In genomic region chr7:155763122-155763521, GRCh38 we compare ENCODE assay signal across 14 cellular contexts. TPM values are rescaled to one million over a fixed set of nuclear protein-coding genes. Genes with fewer than 3 reads are reported as not detected.
A peak's percentile ranks its signal among the peaks of the same experiment; 100 is the strongest.
DNase-seq lines count a peak whose midpoint lies in the region; ATAC-seq and TF ChIP-seq lines count a peak whose summit lies in the region.
"Had no signal": no experiment of that assay in that cellular context is flagged by ENCODE, and none has a peak within 500 bp of the region (broad histone marks: within the 10 kb centered on the region; RNA-seq: fewer than 3 reads in every experiment).

No MANE protein-coding gene starts in this region.

- H3K36me3 Mint-ChIP-seq in activated naive CD4-positive, alpha-beta T cell treated with anti-CD3 and anti-CD28 coated beads for 36 hours (ENCODE audit: low read depth), result peaks cover 25% of the 10 kb centered on the region
- H3K36me3 Mint-ChIP-seq in T-cell, result peaks cover 21% of the 10 kb centered on the region
- H3K36me3 Mint-ChIP-seq in chondrocyte (ENCODE audit: low read depth), result peaks cover 10% of the 10 kb centered on the region

- ATAC-seq in T-cell (replicated peaks in 1 of 4) (no peak), psoas muscle (no peak), GM21360 (IDR thresholded peaks at IDR 0.05; ENCODE audit: unreplicated experiment) (no peak)
- ATAC-seq: PC-3 had no signal

- POLR2A ChIA-PET in T-cell (lab: Charles Lee), result no interaction called here

- peak overlapping the region; percentile 95 for H3K27ac Mint-ChIP-seq in activated naive CD4-positive, alpha-beta T cell treated with anti-CD3 and anti-CD28 coated beads for 36 hours
- H3K27ac Mint-ChIP-seq in T-cell (peak overlapping the region; percentile 86 to 94), chondrocyte (ENCODE audit: unreplicated experiment) (peak overlapping the region; percentile 98)
- H3K27ac Mint-ChIP-seq: type B pancreatic cell had no signal

- H3K4me1 ChIP-seq in psoas muscle, result peaks cover 13% of the 10 kb centered on the region

- intact Hi-C loops in activated naive CD4-positive, alpha-beta T cell treated with anti-CD3 and anti-CD28 coated beads for 36 hours (cut with micrococcal nuclease), result loop anchor here (5.0 kb wide), 1 partner anchor 556 kb away; no protein-coding TSS in a partner anchor
- intact Hi-C loops in psoas muscle (cut with DNase I), result no loop called here

- peaks cover 42% of the 10 kb centered on the region for H3K4me1 Mint-ChIP-seq in activated naive CD4-positive, alpha-beta T cell treated with anti-CD3 and anti-CD28 coated beads for 36 hours (ENCODE audit: low read depth)
- H3K4me1 Mint-ChIP-seq in T-cell, result peaks cover 53 to 60% (median 59%) of the 10 kb centered on the region in 3 donors
- H3K4me1 Mint-ChIP-seq in chondrocyte (ENCODE audit: low read depth), result peaks cover 40% of the 10 kb centered on the region

- H3K9me3 ChIP-seq in psoas muscle, result no peaks in the 10 kb centered on the region

- H3K27me3 ChIP-seq in psoas muscle (ENCODE audit: insufficient read depth in 3 of 3, low read length in 2 of 3), result no peaks in the 10 kb centered on the region
- H3K27me3 ChIP-seq: dorsolateral prefrontal cortex had no signal

- H3K9me3 Mint-ChIP-seq in activated naive CD4-positive, alpha-beta T cell treated with anti-CD3 and anti-CD28 coated beads for 36 hours, result no peaks in the 10 kb centered on the region
- no peaks in the 10 kb centered on the region for H3K9me3 Mint-ChIP-seq in T-cell
- H3K9me3 Mint-ChIP-seq in chondrocyte (ENCODE audit: low read depth), result no peaks in the 10 kb centered on the region
- H3K9me3 Mint-ChIP-seq: type B pancreatic cell had no signal

- WGBS in psoas muscle, 3 donors, result 89 to 97% (median 92%) methylated on average over 10 of the region's 10 CpGs

- no peak for TF ChIP-seq CTCF in chondrocyte (IDR thresholded peaks at IDR 0.05)
- no peak for TF ChIP-seq CTCF in psoas muscle (IDR thresholded peaks at IDR 0.05)

- CTCF ChIA-PET in activated naive CD4-positive, alpha-beta T cell treated with anti-CD3 and anti-CD28 coated beads for 36 hours (lab: Charles Lee), result interaction anchor here (0.6 to 3.1 kb wide), 2 partner anchors 164 to 180 kb away, joined by 3 to 15 read pairs; no protein-coding TSS in a partner anchor
- CTCF ChIA-PET in T-cell (lab: Charles Lee), result interaction anchor here in 1 of 2 donors (0.5 kb wide), 1 partner anchor 16 kb away, joined by 5 read pairs; no protein-coding TSS in a partner anchor

- DNase-seq in activated naive CD4-positive, alpha-beta T cell treated with anti-CD3 and anti-CD28 coated beads for 36 hours, result no peak
- no peak for DNase-seq in activated naive CD4-positive, alpha-beta T cell (lab: John Stamatoyannopoulos, UW)
- DNase-seq in T-cell (no peak), chondrocyte (ENCODE audit: low spot score) (no peak), psoas muscle (no peak), DMS153 treated with DMSO at 0.1 percent for 48 hours (lab: John Stamatoyannopoulos, UW; ENCODE audit: unreplicated experiment) (no peak)
- no peak for DNase-seq in central memory CD4-positive, alpha-beta T cell
- DNase-seq: DMS53, dorsolateral prefrontal cortex, NCI-H1436, NCI-H446 treated with DMSO at 0.1 percent for 48 hours, PC-3 had no signal

- peaks cover 0 to 45% of the 10 kb centered on the region in 2 donors for H3K36me3 ChIP-seq in psoas muscle (ENCODE audit: insufficient read depth in 1 of 2, low read depth in 1 of 2)

- peak overlapping the region; percentile 24 for H3K27ac ChIP-seq in psoas muscle

- H3K4me3 ChIP-seq in psoas muscle, result no peak overlapping the region
- H3K4me3 ChIP-seq: dorsolateral prefrontal cortex had no signal

- no peaks in the 10 kb centered on the region for H3K27me3 Mint-ChIP-seq in activated naive CD4-positive, alpha-beta T cell treated with anti-CD3 and anti-CD28 coated beads for 36 hours (ENCODE audit: low read depth)
- H3K27me3 Mint-ChIP-seq in T-cell (no peaks in the 10 kb centered on the region), chondrocyte (ENCODE audit: low read depth) (no peaks in the 10 kb centered on the region)
- H3K27me3 Mint-ChIP-seq: type B pancreatic cell had no signal

- peak overlapping the region; percentile 70 for H3K4me3 Mint-ChIP-seq in activated naive CD4-positive, alpha-beta T cell treated with anti-CD3 and anti-CD28 coated beads for 36 hours
- H3K4me3 Mint-ChIP-seq in T-cell (peak overlapping the region; percentile 55 to 78 (median 75)), chondrocyte (ENCODE audit: unreplicated experiment) (no peak overlapping the region)
- H3K4me3 Mint-ChIP-seq: type B pancreatic cell had no signal

RNA-seq across cellular contexts. Expression of gene SHH, which starts 49.1 kb away (rescaled TPM):
- total RNA-seq in activated naive CD4-positive, alpha-beta T cell treated with anti-CD3 and anti-CD28 coated beads for 36 hours, result not detected
- total RNA-seq in T-cell (under 1 TPM in 1 of 5 donors, not detected in 4; 0.06 TPM), chondrocyte (not detected in 3 replicates), psoas muscle (not detected)
- under 1 TPM in 2 of 3 donors, not detected in 1; 0.01 TPM for polyA plus RNA-seq in psoas muscle
